1 cellular context compared by ENCODE assay signal in genomic region chr2:98787700-98788099, GRCh38.
TF ChIP-seq lines count a peak whose summit lies in the region.

No MANE protein-coding gene starts in this region.

TF ChIP-seq in HepG2, 621 proteins besides CTCF, POLR2A, EP300 and RAD21 (continued from another document):
- TF ChIP-seq, protein P1, sequence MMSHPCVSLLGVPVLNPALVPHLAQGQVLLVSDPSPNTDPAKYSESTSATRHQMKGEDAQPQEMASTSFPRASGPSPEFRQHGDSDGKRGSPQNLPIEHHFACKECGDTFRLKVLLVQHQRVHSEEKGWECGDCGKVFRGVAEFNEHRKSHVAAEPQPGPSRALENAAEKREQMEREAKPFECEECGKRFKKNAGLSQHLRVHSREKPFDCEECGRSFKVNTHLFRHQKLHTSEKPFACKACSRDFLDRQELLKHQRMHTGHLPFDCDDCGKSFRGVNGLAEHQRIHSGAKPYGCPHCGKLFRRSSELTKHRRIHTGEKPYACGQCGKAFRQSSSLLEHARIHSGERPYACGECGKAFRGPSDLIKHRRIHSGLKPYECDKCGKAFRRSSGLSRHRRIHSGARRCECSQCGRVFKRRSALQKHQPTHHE (CRISPR knock-in tag; IDR thresholded peaks at IDR 0.05; ENCODE audit: borderline replicate concordance): no peak
- TF ChIP-seq ZNF224 (CRISPR knock-in tag; IDR thresholded peaks at IDR 0.05): no peak
